ENCODE assay signal across 1 cellular context in genomic region chr4:8847764-8848163, GRCh38.
TF ChIP-seq lines count a peak whose summit lies in the region.

No MANE protein-coding gene starts in this region.

TF ChIP-seq in HCT116, 20 proteins besides CTCF, POLR2A, EP300 and RAD21 (continued from another document):
- TF ChIP-seq ATF3 (IDR thresholded peaks at IDR 0.05) (no peak), TCF7L2 (IDR thresholded peaks at IDR 0.05; ENCODE audit: borderline replicate concordance, extremely low read depth, insufficient read depth, insufficient read length) (no peak)
TF ChIP-seq in HCT116: peak in this region for 0.
